13 cellular contexts compared by ENCODE assay signal in genomic region chr15:77974098-77974414, GRCh38.
A peak's percentile ranks its signal among the peaks of the same experiment; 100 is the strongest.
DNase-seq lines count a peak whose midpoint lies in the region; ATAC-seq, FAIRE-seq and TF ChIP-seq lines count a peak whose summit lies in the region.
"Had no signal": no experiment of that assay in that cellular context is flagged by ENCODE, and none has a peak within 500 bp of the region (broad histone marks: within the 10 kb centered on the region; RNA-seq: fewer than 3 reads in every experiment).

No MANE protein-coding gene starts in this region.

- H3K4me1 ChIP-seq in kidney (ENCODE audit: control insufficient read depth in 1 of 2, insufficient read depth in 1 of 2, low read depth in 1 of 2, low read length in 2 of 2) (peaks cover 0 to 8% of the 10 kb centered on the region in 2 donors), uterus (peaks cover 0 to 5% of the 10 kb centered on the region in 2 donors)

- FAIRE-seq in kidney (lab: Jason Lieb, UNC) = no peak
- FAIRE-seq: colon, GM18507 had no signal

- H3K4me3 ChIP-seq in brain microvascular endothelial cell (ENCODE audit: low read depth, low read length) (no peak overlapping the region), kidney (ENCODE audit: low read length in 2 of 2) (no peak overlapping the region), uterus (no peak overlapping the region)

- intact Hi-C loops in kidney (cut with DNase I) (no loop called here), uterus (cut with DNase I; ENCODE audit: low total_unique reads) (no loop called here)

- in situ Hi-C loops in brain microvascular endothelial cell (cut with HindIII; ENCODE audit: low pct_ligation_motif_present, low sequenced_read_pairs) = no loop called here

- TF ChIP-seq POLR2A in uterus (IDR thresholded peaks at IDR 0.05) = no peak

- no peaks in the 10 kb centered on the region for H3K36me3 ChIP-seq in brain microvascular endothelial cell (replicated peaks)
- H3K36me3 ChIP-seq in kidney (ENCODE audit: control insufficient read depth in 1 of 2, insufficient read depth in 2 of 2, low read length in 2 of 2) = no peaks in the 10 kb centered on the region
- no peaks in the 10 kb centered on the region for H3K36me3 ChIP-seq in uterus

- TF ChIP-seq CTCF in brain microvascular endothelial cell (IDR thresholded peaks at IDR 0.05; ENCODE audit: low read depth, low read length, missing control alignments) (no peak), kidney (IDR thresholded peaks at IDR 0.05; ENCODE audit: borderline replicate concordance, extremely low read depth, insufficient read depth) (no peak), uterus (IDR thresholded peaks at IDR 0.05) (no peak)

- H3K9me3 ChIP-seq in kidney (ENCODE audit: control insufficient read depth in 1 of 2, low read length in 2 of 2) (no peaks in the 10 kb centered on the region), uterus (no peaks in the 10 kb centered on the region)

- H3K9ac ChIP-seq in kidney (ENCODE audit: low read length in 2 of 2) = no peak overlapping the region

- no peak for ATAC-seq in GM18858 (IDR thresholded peaks at IDR 0.05; ENCODE audit: unreplicated experiment)
- no peak for ATAC-seq in HG03460 (IDR thresholded peaks at IDR 0.05; ENCODE audit: unreplicated experiment)
- ATAC-seq: activated CD4-positive, CD25-positive, alpha-beta regulatory T cell treated with anti-CD3 and anti-CD28 coated beads, Interleukin-2, amount 50 U/mL, for 24 hours had no signal

- H3K27ac ChIP-seq in brain microvascular endothelial cell (no peak overlapping the region), kidney (ENCODE audit: low read depth in 2 of 2, low read length in 2 of 2) (no peak overlapping the region), substantia nigra (ENCODE audit: low read depth, low read length, poor library complexity, severe bottlenecking) (no peak overlapping the region), uterus (no peak overlapping the region)

- DNase-seq in NCI-H1092 treated with DMSO at 0.1 percent for 48 hours (lab: John Stamatoyannopoulos, UW) (peak; percentile 29), NCI-H1092 (lab: John Stamatoyannopoulos, UW) (no peak), brain microvascular endothelial cell (peak; percentile 31), kidney (peak; percentile 79), substantia nigra (lab: John Stamatoyannopoulos, UW) (peak in 35 of 49 donors; percentile 13 to 91 (median 52)), uterus (no peak)
- DNase-seq: 8988T, NCI-H2171 had no signal

- H3K27me3 ChIP-seq in brain microvascular endothelial cell (replicated peaks) (no peaks in the 10 kb centered on the region), uterus (no peaks in the 10 kb centered on the region)

Comparison
In these comparisons a context has a peak if more than half of its experiments do, and no peak if none do; other contexts are left out.
1. DNase-seq: peak in NCI-H1092 treated with DMSO at 0.1 percent for 48 hours (single experiment), brain microvascular endothelial cell (single experiment), kidney (single experiment) and substantia nigra (35 of 49); none in NCI-H1092 (single experiment) and uterus (0 of 2).